8 cellular contexts compared by ENCODE assay signal in genomic region chr6:155185544-155185943, GRCh38.
DNase-seq lines count a peak whose midpoint lies in the region; ATAC-seq lines count a peak whose summit lies in the region.

No MANE protein-coding gene starts in this region.

- no peak overlapping the region for H3K9ac ChIP-seq in HUES64 (ENCODE audit: low read depth, low read length)

- no peak overlapping the region for H3K4me3 ChIP-seq in HUES64 (ENCODE audit: low read length)

- peaks cover 24% of the 10 kb centered on the region for H3K4me1 ChIP-seq in HUES64 (ENCODE audit: insufficient read depth, low read length)

- H3K36me3 ChIP-seq in HUES64 (ENCODE audit: insufficient read depth, low read length), result peaks cover 13% of the 10 kb centered on the region

- H3K9me3 ChIP-seq in HUES64 (ENCODE audit: insufficient read depth, low read depth, low read length), result no peaks in the 10 kb centered on the region

- intact Hi-C loops in sciatic nerve (cut with DNase I), result no loop called here

- WGBS in HUES64, result 37% methylated on average over 6 of the region's 6 CpGs

- no peaks in the 10 kb centered on the region for H3K27me3 ChIP-seq in HUES64 (ENCODE audit: insufficient read depth, low read length)

- peak overlapping the region; percentile 66 for H3K27ac ChIP-seq in HUES64 (ENCODE audit: low read depth, low read length)

- ATAC-seq in sciatic nerve (no peak), HG02970 (IDR thresholded peaks at IDR 0.05; ENCODE audit: low FRiP score, unreplicated experiment) (no peak)

- DNase-seq in D341Med (ENCODE audit: low spot score), result peak; percentile 37
- peak; percentile 81 for DNase-seq in amniotic epithelial cell (ENCODE audit: low read depth)
- DNase-seq in myocyte (ENCODE audit: low read depth), result peak; percentile 26
- DNase-seq in activated effector memory CD4-positive, alpha-beta T cell treated with anti-CD3 and anti-CD28 coated beads, Interleukin-2, amount 50 U/mL, for 16 hours, result no peak
- no peak for DNase-seq in sciatic nerve (ENCODE audit: low spot score)
- no peak for DNase-seq in retina

Comparison
In these comparisons a context has a peak if more than half of its experiments do, and no peak if none do; other contexts are left out.
1. DNase-seq: peak in D341Med (single experiment), amniotic epithelial cell (single experiment) and myocyte (single experiment); none in activated effector memory CD4-positive, alpha-beta T cell treated with anti-CD3 and anti-CD28 coated beads, Interleukin-2, amount 50 U/mL, for 16 hours (single experiment), sciatic nerve (single experiment) and retina (single experiment).